Comparison of ENCODE assay signal across 20 cellular contexts in the genomic region with DNA sequence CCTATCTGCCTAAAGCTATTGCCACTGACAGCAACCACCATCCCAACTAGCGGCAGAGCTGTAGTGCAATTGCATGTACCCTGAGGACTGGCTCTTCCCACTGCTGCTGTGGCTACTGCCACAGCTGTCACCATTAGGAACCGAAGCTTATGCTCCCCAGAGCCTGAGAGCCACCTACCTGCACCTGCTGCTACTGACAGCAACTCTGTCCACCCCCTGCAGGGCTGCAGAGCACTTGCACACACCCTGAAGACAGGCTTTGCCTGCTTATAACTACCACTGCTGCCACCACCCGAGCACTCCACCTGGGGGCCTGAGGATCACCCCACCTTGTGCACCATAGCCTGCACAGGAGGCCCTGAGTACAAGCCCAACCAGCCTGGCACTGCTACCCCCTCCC.
DNase-seq lines count a peak whose midpoint lies in the region; ATAC-seq and TF ChIP-seq lines count a peak whose summit lies in the region.
"Had no signal": no experiment of that assay in that cellular context is flagged by ENCODE, and none has a peak within 500 bp of the region (broad histone marks: within the 10 kb centered on the region; RNA-seq: fewer than 3 reads in every experiment).

No MANE protein-coding gene starts in this region.

- no peaks in the 10 kb centered on the region for H3K9me3 ChIP-seq in CD4-positive, alpha-beta memory T cell (ENCODE audit: control insufficient read depth in 1 of 2, low read length in 2 of 2)
- H3K9me3 ChIP-seq: tibial artery had no signal

- TF ChIP-seq CTCF in epithelial cell of esophagus (IDR thresholded peaks at IDR 0.05; ENCODE audit: insufficient read depth, low read depth, low read length, missing control alignments) (peak; percentile 26), progenitor cell of endocrine pancreas (IDR thresholded peaks at IDR 0.05; ENCODE audit: unreplicated experiment) (peak; percentile 15)

- CTCF ChIA-PET in CD4-positive, alpha-beta memory T cell (lab: Charles Lee; ENCODE audit: partially characterized antibody), result no interaction called here

- no peaks in the 10 kb centered on the region for H3K27me3 ChIP-seq in CD4-positive, alpha-beta memory T cell (ENCODE audit: insufficient read depth, low read length)
- H3K27me3 ChIP-seq: ascending aorta; BLaER1 treated with 17β-estradiol and CSF1 and Interleukin-3, amounts not matched to agents 10 nM and 100 nM; tibial artery had no signal

- H3K27ac Mint-ChIP-seq in progenitor cell of endocrine pancreas, result no peak overlapping the region
- peak overlapping the region in 1 of 7 donors; percentile 15 for H3K27ac Mint-ChIP-seq in CD4-positive, alpha-beta memory T cell
- H3K27ac Mint-ChIP-seq: effector memory CD8-positive, alpha-beta T cell had no signal

- no peaks in the 10 kb centered on the region for H3K4me1 ChIP-seq in CD4-positive, alpha-beta memory T cell (ENCODE audit: insufficient read depth, low read length)
- H3K4me1 ChIP-seq: ascending aorta, tibial artery had no signal

- DNase-seq in NCI-H82 (lab: John Stamatoyannopoulos, UW) (peak; percentile 35), NCI-H82 treated with DMSO at 0.1 percent for 48 hours (lab: John Stamatoyannopoulos, UW; ENCODE audit: unreplicated experiment) (no peak), NCI-H146 (lab: John Stamatoyannopoulos, UW) (peak; percentile 64), epithelial cell of esophagus (ENCODE audit: low read depth) (peak; percentile 11), progenitor cell of endocrine pancreas (ENCODE audit: low spot score, unreplicated experiment) (no peak), UCSD-AML1 (lab: John Stamatoyannopoulos, UW; ENCODE audit: unreplicated experiment) (no peak)
- DNase-seq in CD4-positive, alpha-beta memory T cell, result no peak
- DNase-seq: activated CD4-positive, alpha-beta T cell treated with anti-CD3 and anti-CD28 coated beads, Interleukin-2, amount 50 U/mL, for 4 hours; activated naive CD4-positive, alpha-beta T cell treated with anti-CD3 and anti-CD28 coated beads, Interleukin-2, amount 50 U/mL, for 16 hours; activated T-cell treated with anti-CD3 and anti-CD28 coated beads for 4 hours; DMS53; effector memory CD8-positive, alpha-beta T cell; hypothalamus; NCI-H2081 treated with DMSO at 0.1 percent for 48 hours; stimulated activated naive CD4-positive, alpha-beta T cell; T-helper 1 cell; tibial artery had no signal

- ATAC-seq in HG03565 (IDR thresholded peaks at IDR 0.05; ENCODE audit: unreplicated experiment), result no peak
- ATAC-seq: effector memory CD8-positive, alpha-beta T cell had no signal

- H3K27me3 Mint-ChIP-seq in progenitor cell of endocrine pancreas, result no peaks in the 10 kb centered on the region
- H3K27me3 Mint-ChIP-seq in CD4-positive, alpha-beta memory T cell, result no peaks in the 10 kb centered on the region
- H3K27me3 Mint-ChIP-seq: effector memory CD8-positive, alpha-beta T cell had no signal

- H3K27ac ChIP-seq in CD4-positive, alpha-beta memory T cell (ENCODE audit: low read depth, low read length), result no peak overlapping the region
- H3K27ac ChIP-seq: ascending aorta; BLaER1 treated with 17β-estradiol and CSF1 and Interleukin-3, amounts not matched to agents 10 nM and 100 nM; tibial artery had no signal

- POLR2A ChIA-PET in CD4-positive, alpha-beta memory T cell (lab: Charles Lee; ENCODE audit: partially characterized antibody), result no interaction called here

- no peaks in the 10 kb centered on the region for H3K36me3 ChIP-seq in CD4-positive, alpha-beta memory T cell (ENCODE audit: insufficient read depth, low read length)

- peaks cover 12% of the 10 kb centered on the region for H3K36me3 Mint-ChIP-seq in progenitor cell of endocrine pancreas (ENCODE audit: insufficient read depth)
- peaks cover 11 to 27% of the 10 kb centered on the region in 2 donors for H3K36me3 Mint-ChIP-seq in CD4-positive, alpha-beta memory T cell

- H3K4me3 Mint-ChIP-seq in progenitor cell of endocrine pancreas (ENCODE audit: low read depth), result no peak overlapping the region
- H3K4me3 Mint-ChIP-seq in CD4-positive, alpha-beta memory T cell, result no peak overlapping the region
- H3K4me3 Mint-ChIP-seq: effector memory CD8-positive, alpha-beta T cell had no signal

- H3K4me1 Mint-ChIP-seq in progenitor cell of endocrine pancreas (ENCODE audit: low read depth), result peaks cover 9% of the 10 kb centered on the region
- H3K4me1 Mint-ChIP-seq in CD4-positive, alpha-beta memory T cell, result peaks cover 0 to 2% (median 0%) of the 10 kb centered on the region in 4 donors

- peaks cover 25% of the 10 kb centered on the region for H3K9me3 Mint-ChIP-seq in progenitor cell of endocrine pancreas (ENCODE audit: low read depth)
- H3K9me3 Mint-ChIP-seq in CD4-positive, alpha-beta memory T cell, result peaks cover 4 to 25% (median 18%) of the 10 kb centered on the region in 8 donors

- H3K4me3 ChIP-seq in epithelial cell of esophagus (ENCODE audit: low read length), result no peak overlapping the region
- no peak overlapping the region for H3K4me3 ChIP-seq in CD4-positive, alpha-beta memory T cell (ENCODE audit: low read length in 2 of 2)
- H3K4me3 ChIP-seq: ascending aorta; BLaER1 treated with 17β-estradiol and CSF1 and Interleukin-3, amounts not matched to agents 10 nM and 100 nM; tibial artery had no signal

- intact Hi-C loops in CD4-positive, alpha-beta memory T cell (cut with micrococcal nuclease), result no loop called here

Comparison
In these comparisons a context has a peak if more than half of its experiments do, and no peak if none do; other contexts are left out.
1. DNase-seq: peak in NCI-H82 (single experiment), NCI-H146 (single experiment) and epithelial cell of esophagus (single experiment); none in NCI-H82 treated with DMSO at 0.1 percent for 48 hours (single experiment), progenitor cell of endocrine pancreas (single experiment), CD4-positive, alpha-beta memory T cell (0 of 5) and UCSD-AML1 (single experiment).